ENCODE assay signal across 9 cellular contexts in the genomic region with DNA sequence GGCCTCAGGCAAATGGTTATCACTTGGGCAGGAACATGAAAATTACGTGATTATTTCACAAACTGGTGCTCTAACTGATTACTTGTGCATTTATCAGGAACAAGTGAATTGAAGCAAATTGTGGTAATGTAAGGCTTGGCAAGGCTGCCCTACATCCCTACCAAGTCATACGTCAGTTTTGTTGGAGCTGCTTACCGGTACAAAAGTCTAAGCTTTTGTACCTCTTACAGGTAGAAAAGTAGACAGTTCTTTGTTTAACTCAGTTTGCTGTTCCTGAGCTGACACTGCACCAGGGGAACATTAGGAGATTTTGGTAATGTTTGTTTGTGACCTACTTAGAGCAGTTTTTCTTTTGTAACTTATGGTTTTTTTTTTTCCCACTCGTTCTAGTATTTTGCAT. TPM values are rescaled to one million over a fixed set of nuclear protein-coding genes. Genes with fewer than 3 reads are reported as not detected.
DNase-seq lines count a peak whose midpoint lies in the region; TF ChIP-seq lines count a peak whose summit lies in the region.
"Had no signal": no experiment of that assay in that cellular context is flagged by ENCODE, and none has a peak within 500 bp of the region (broad histone marks: within the 10 kb centered on the region; RNA-seq: fewer than 3 reads in every experiment).

No MANE protein-coding gene starts in this region.

- peaks cover 80% of the 10 kb centered on the region for H3K79me2 ChIP-seq in neural progenitor cell (ENCODE audit: low read depth)

- CTCF ChIA-PET in CD8-positive, alpha-beta memory T cell (lab: Charles Lee) = interaction anchor here (1.4 kb wide), 1 partner anchor 17 kb away, joined by 3 read pairs; no protein-coding TSS in a partner anchor

- H3K4me2 ChIP-seq in neural progenitor cell = peak overlapping the region; percentile 97

- DNase-seq in CD8-positive, alpha-beta memory T cell = no peak
- DNase-seq in NCI-H69 (lab: John Stamatoyannopoulos, UW) (peak; percentile 43), neural progenitor cell (ENCODE audit: low spot score) (no peak), NCI-H187 treated with DMSO at 0.1 percent for 48 hours (lab: John Stamatoyannopoulos, UW) (no peak), HCEC 1CT (no peak)
- DNase-seq in effector memory CD4-positive, alpha-beta T cell = no peak
- no peak for DNase-seq in stimulated activated naive CD4-positive, alpha-beta T cell (lab: John Stamatoyannopoulos, UW)
- no peak for DNase-seq in stimulated activated naive CD4-positive, alpha-beta T cell treated with Interleukin-2 at 50 U/mL for 16 hours (lab: John Stamatoyannopoulos, UW)
- DNase-seq: pancreas had no signal

- H3K9ac ChIP-seq in neural progenitor cell = peak overlapping the region; percentile 85

- H3K9me3 Mint-ChIP-seq in CD8-positive, alpha-beta memory T cell = no peaks in the 10 kb centered on the region
- peaks cover 25% of the 10 kb centered on the region for H3K9me3 Mint-ChIP-seq in neural progenitor cell

- H3K36me3 Mint-ChIP-seq in CD8-positive, alpha-beta memory T cell = peaks cover 0 to 42% (median 13%) of the 10 kb centered on the region in 3 donors
- peaks cover 34% of the 10 kb centered on the region for H3K36me3 Mint-ChIP-seq in neural progenitor cell

- H3K4me1 ChIP-seq in CD8-positive, alpha-beta memory T cell (ENCODE audit: insufficient read depth, low read length) = peaks cover 66% of the 10 kb centered on the region
- H3K4me1 ChIP-seq in effector memory CD4-positive, alpha-beta T cell (ENCODE audit: control insufficient read depth, insufficient read depth, low read length, poor library complexity, severe bottlenecking) = peaks cover 36% of the 10 kb centered on the region
- H3K4me1 ChIP-seq in neural progenitor cell = peaks cover 40% of the 10 kb centered on the region

- H4K20me1 ChIP-seq in neural progenitor cell (ENCODE audit: low read depth) = peaks cover 69% of the 10 kb centered on the region

- H3K27me3 Mint-ChIP-seq in CD8-positive, alpha-beta memory T cell = no peaks in the 10 kb centered on the region
- peaks cover 3% of the 10 kb centered on the region for H3K27me3 Mint-ChIP-seq in neural progenitor cell (ENCODE audit: insufficient read depth, low read depth)

- H3K27me3 ChIP-seq in CD8-positive, alpha-beta memory T cell (ENCODE audit: insufficient read depth, low read length, poor library complexity, severe bottlenecking) = no peaks in the 10 kb centered on the region
- no peaks in the 10 kb centered on the region for H3K27me3 ChIP-seq in effector memory CD4-positive, alpha-beta T cell (replicated peaks; ENCODE audit: control insufficient read depth, insufficient read depth, low read length, poor library complexity, severe bottlenecking)
- no peaks in the 10 kb centered on the region for H3K27me3 ChIP-seq in neural progenitor cell
- H3K27me3 ChIP-seq: pancreas had no signal

- no peaks in the 10 kb centered on the region for H3K36me3 ChIP-seq in CD8-positive, alpha-beta memory T cell (ENCODE audit: insufficient read depth, low read length)
- H3K36me3 ChIP-seq in effector memory CD4-positive, alpha-beta T cell (ENCODE audit: control insufficient read depth, insufficient read depth, low read length) = peaks cover 13% of the 10 kb centered on the region
- no peaks in the 10 kb centered on the region for H3K36me3 ChIP-seq in neural progenitor cell
- H3K36me3 ChIP-seq: pancreas had no signal

- peak overlapping the region; percentile 86 for H3K4me3 ChIP-seq in CD8-positive, alpha-beta memory T cell (ENCODE audit: low read length)
- H3K4me3 ChIP-seq in effector memory CD4-positive, alpha-beta T cell (ENCODE audit: insufficient read depth, low read depth, low read length, poor library complexity, severe bottlenecking) = peak overlapping the region; percentile 76
- peak overlapping the region; percentile 97 for H3K4me3 ChIP-seq in neural progenitor cell

- H3K9me3 ChIP-seq in CD8-positive, alpha-beta memory T cell (ENCODE audit: low read length) = no peaks in the 10 kb centered on the region
- no peaks in the 10 kb centered on the region for H3K9me3 ChIP-seq in effector memory CD4-positive, alpha-beta T cell (ENCODE audit: control insufficient read depth, low read length)
- H3K9me3 ChIP-seq in neural progenitor cell (ENCODE audit: low read depth) = no peaks in the 10 kb centered on the region
- H3K9me3 ChIP-seq: pancreas had no signal

- H2AFZ ChIP-seq in neural progenitor cell (replicated peaks) = no peak overlapping the region

- peaks cover 61 to 73% (median 71%) of the 10 kb centered on the region in 3 donors for H3K4me1 Mint-ChIP-seq in CD8-positive, alpha-beta memory T cell
- peaks cover 35% of the 10 kb centered on the region for H3K4me1 Mint-ChIP-seq in neural progenitor cell

- no peak for TF ChIP-seq CTCF in neural progenitor cell (IDR thresholded peaks at IDR 0.05)

- H3K4me3 Mint-ChIP-seq in CD8-positive, alpha-beta memory T cell = peak overlapping the region in 6 of 7 donors; percentile 83 to 98 (median 94)
- H3K4me3 Mint-ChIP-seq in neural progenitor cell = peak overlapping the region; percentile 87

- peak overlapping the region in 7 of 8 donors; percentile 57 to 95 (median 83) for H3K27ac Mint-ChIP-seq in CD8-positive, alpha-beta memory T cell
- H3K27ac Mint-ChIP-seq in neural progenitor cell = no peak overlapping the region

- H3K27ac ChIP-seq in CD8-positive, alpha-beta memory T cell (ENCODE audit: low read depth, low read length) = peak overlapping the region; percentile 84
- peak overlapping the region; percentile 69 for H3K27ac ChIP-seq in effector memory CD4-positive, alpha-beta T cell (ENCODE audit: insufficient read depth, low read length, poor library complexity, severe bottlenecking)
- no peak overlapping the region for H3K27ac ChIP-seq in neural progenitor cell

- peaks cover 24% of the 10 kb centered on the region for H3F3A ChIP-seq in neural progenitor cell (ENCODE audit: low read depth)

- POLR2A ChIA-PET in CD8-positive, alpha-beta memory T cell (lab: Charles Lee) = interaction anchor here (6.8 kb wide), 1 partner anchor 15 kb away, joined by 81 read pairs; the partner anchor contains the start of gene ATOX1

RNA-seq across cellular contexts. Expression of gene G3BP1, which starts 2.2 kb away (rescaled TPM):
- total RNA-seq in CD8-positive, alpha-beta memory T cell = 100 to 1,000 TPM; 371 to 377 TPM
- 142 TPM for polyA plus RNA-seq in CD8-positive, alpha-beta memory T cell
- 212 and 304 TPM in 2 replicates for total RNA-seq in neural progenitor cell (ENCODE audit: low replicate concordance)

RNA-seq across cellular contexts. Expression of gene ATOX1, which starts 15.5 kb away (rescaled TPM):
- 100 to 1,000 TPM in 1 of 2 experiments, 10 to 100 TPM in 1; 91.0 to 103 TPM for total RNA-seq in CD8-positive, alpha-beta memory T cell
- polyA plus RNA-seq in CD8-positive, alpha-beta memory T cell = 67.7 TPM
- 22.8 and 86.4 TPM in 2 replicates for total RNA-seq in neural progenitor cell (ENCODE audit: low replicate concordance)
